ENCODE assay signal across 15 cellular contexts in the genomic region with DNA sequence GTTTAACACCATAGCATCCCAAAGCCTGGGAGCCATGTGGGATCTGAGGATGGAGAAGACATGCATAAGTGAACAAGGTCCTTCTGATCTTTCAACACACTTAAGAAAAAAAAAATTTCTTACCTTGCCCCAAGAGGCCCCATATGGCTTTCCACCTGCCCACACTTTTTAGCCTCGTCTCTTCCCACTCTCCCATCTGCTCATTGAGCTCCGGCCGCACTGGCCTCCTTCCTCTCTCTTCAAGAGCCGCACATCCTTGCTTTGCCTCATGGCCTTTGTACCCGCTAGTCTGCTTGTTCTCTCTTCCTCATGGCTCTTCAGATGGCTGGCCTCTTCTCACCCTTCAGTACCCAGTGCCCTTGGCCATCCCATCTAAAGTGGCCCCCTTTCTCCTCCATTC.
DNase-seq lines count a peak whose midpoint lies in the region; ATAC-seq lines count a peak whose summit lies in the region.
"Had no signal": no experiment of that assay in that cellular context is flagged by ENCODE, and none has a peak within 500 bp of the region (broad histone marks: within the 10 kb centered on the region; RNA-seq: fewer than 3 reads in every experiment).

No MANE protein-coding gene starts in this region.

- H2BK15ac ChIP-seq in mesendoderm (replicated peaks; ENCODE audit: low read depth), result no peak overlapping the region

- WGBS in mesendoderm (ENCODE audit: extremely low coverage, insufficient coverage, low lambda C conversion rate), result no CpG with 5 or more reads among the region's 5 CpGs

- no peak overlapping the region for H3K4me2 ChIP-seq in mesendoderm (ENCODE audit: low read length)
- H3K4me2 ChIP-seq: BLaER1 had no signal

- H3K56ac ChIP-seq in mesendoderm (ENCODE audit: low read length), result no peak overlapping the region

- no peaks in the 10 kb centered on the region for H3K4me1 ChIP-seq in mesendoderm (ENCODE audit: control insufficient read depth, low read depth, low read length)
- H3K4me1 ChIP-seq: Caco-2 had no signal

- DNase-seq in NCI-H82 (lab: John Stamatoyannopoulos, UW) (peak; percentile 7), NCI-H82 treated with DMSO at 0.1 percent for 48 hours (lab: John Stamatoyannopoulos, UW; ENCODE audit: unreplicated experiment) (no peak), NCI-H524 (lab: John Stamatoyannopoulos, UW) (peak; percentile 98), cerebellum (ENCODE audit: low spot score) (peak; percentile 11), mesendoderm (no peak), NCI-H1436 (lab: John Stamatoyannopoulos, UW) (no peak)
- DNase-seq: AML-193; Caco-2; CD8-positive, alpha-beta memory T cell; GM23248; H9 had no signal

- H3K18ac ChIP-seq in mesendoderm (ENCODE audit: low read length), result no peak overlapping the region

- H3K27me3 ChIP-seq in mesendoderm (ENCODE audit: insufficient read depth, low read length, poor library complexity), result no peaks in the 10 kb centered on the region
- H3K27me3 ChIP-seq: BLaER1 had no signal

- H3K4ac ChIP-seq in mesendoderm (ENCODE audit: low read depth, low read length), result no peak overlapping the region

- ATAC-seq in GM19397 (IDR thresholded peaks at IDR 0.05; ENCODE audit: unreplicated experiment), result no peak
- ATAC-seq: GM12878 had no signal

- H3K4me3 ChIP-seq in mesendoderm (ENCODE audit: low read length), result no peak overlapping the region
- H3K4me3 ChIP-seq: BLaER1, GM12878, GM23248 had no signal

- no peak overlapping the region for H4K5ac ChIP-seq in mesendoderm (ENCODE audit: low read length)

- H3K79me2 ChIP-seq in mesendoderm (ENCODE audit: control insufficient read depth, insufficient read depth, low read length), result no peaks in the 10 kb centered on the region

- H2AK5ac ChIP-seq in mesendoderm (ENCODE audit: low read length), result no peak overlapping the region

- no peaks in the 10 kb centered on the region for H3K79me1 ChIP-seq in mesendoderm (ENCODE audit: low read length)

- H2BK120ac ChIP-seq in mesendoderm (ENCODE audit: low read depth, low read length), result no peak overlapping the region

- H3K36me3 ChIP-seq in mesendoderm (ENCODE audit: control insufficient read depth, insufficient read depth, low read length), result no peaks in the 10 kb centered on the region
- H3K36me3 ChIP-seq: BLaER1 had no signal

- no peak overlapping the region for H3K23ac ChIP-seq in mesendoderm (ENCODE audit: low read length)

- H3K9ac ChIP-seq in mesendoderm (ENCODE audit: low read length), result no peak overlapping the region
- H3K9ac ChIP-seq: BLaER1, GM23248 had no signal

- H2BK5ac ChIP-seq in mesendoderm (ENCODE audit: low read length), result no peak overlapping the region

- H3K27ac ChIP-seq in mesendoderm (ENCODE audit: low read depth, low read length), result no peak overlapping the region
- H3K27ac ChIP-seq: 22Rv1, BLaER1, GM23248 had no signal

- H4K8ac ChIP-seq in mesendoderm (ENCODE audit: low read depth, low read length), result no peak overlapping the region

Comparison
In these comparisons a context has a peak if more than half of its experiments do, and no peak if none do; other contexts are left out.
1. DNase-seq: peak in NCI-H82 (single experiment), NCI-H524 (2 of 2) and cerebellum (single experiment); none in NCI-H82 treated with DMSO at 0.1 percent for 48 hours (single experiment), mesendoderm (single experiment) and NCI-H1436 (single experiment).